11 cellular contexts compared by ENCODE assay signal in the genomic region with DNA sequence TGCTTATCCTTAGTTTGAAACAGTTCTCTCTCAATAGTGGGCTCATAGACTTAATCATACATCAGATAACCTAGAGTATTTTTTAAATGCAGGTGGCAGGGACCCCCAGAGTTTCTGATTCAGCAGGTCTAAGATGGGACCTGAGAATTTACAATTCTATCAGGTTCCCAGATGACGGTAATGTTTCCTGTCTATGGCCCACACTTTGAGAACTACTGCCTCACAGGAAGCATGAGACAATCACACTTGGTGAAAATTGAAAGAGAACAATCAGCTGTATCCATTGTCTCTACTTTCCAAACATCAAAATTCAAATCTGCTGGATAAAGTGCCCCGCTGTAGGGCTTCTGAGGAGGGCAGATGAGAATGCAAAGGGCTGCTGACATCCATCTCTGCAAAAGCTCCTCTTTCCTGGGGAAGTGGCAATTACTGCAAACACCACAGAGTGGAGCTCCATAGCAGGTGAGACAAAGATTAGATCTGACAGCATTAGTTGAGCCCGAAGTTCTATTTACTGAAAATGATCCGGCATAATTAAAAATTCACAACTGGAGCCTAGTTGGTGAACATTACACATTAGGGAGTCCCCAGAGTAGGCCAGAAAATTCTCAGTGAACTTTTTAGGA.
DNase-seq lines count a peak whose midpoint lies in the region; ATAC-seq and TF ChIP-seq lines count a peak whose summit lies in the region.
"Had no signal": no experiment of that assay in that cellular context is flagged by ENCODE, and none has a peak within 500 bp of the region (broad histone marks: within the 10 kb centered on the region; RNA-seq: fewer than 3 reads in every experiment).

No MANE protein-coding gene starts in this region.

- no peaks in the 10 kb centered on the region for H3K9me3 Mint-ChIP-seq in neural crest cell

- no peaks in the 10 kb centered on the region for H3K36me3 Mint-ChIP-seq in neural crest cell (ENCODE audit: low read depth)

- H3K27ac Mint-ChIP-seq in neural crest cell (ENCODE audit: unreplicated experiment): no peak overlapping the region

- TF ChIP-seq CTCF in neural crest cell (conservative IDR thresholded peaks at IDR 0.05): peak; percentile 35

- no peak overlapping the region for H3K4me3 Mint-ChIP-seq in neural crest cell

- no peak for ATAC-seq in GM18498 (IDR thresholded peaks at IDR 0.05; ENCODE audit: unreplicated experiment)

- no peak for TF ChIP-seq POLR2A in erythroblast (IDR thresholded peaks at IDR 0.05; ENCODE audit: low read length)

- H3K27me3 Mint-ChIP-seq in neural crest cell (ENCODE audit: low read depth): no peaks in the 10 kb centered on the region

- peaks cover 4% of the 10 kb centered on the region for H3K4me1 Mint-ChIP-seq in neural crest cell

- peak; percentile 22 for DNase-seq in DMS 273 (lab: John Stamatoyannopoulos, UW; ENCODE audit: unreplicated experiment)
- DNase-seq in DMS 273 treated with DMSO at 0.1 percent for 48 hours (lab: John Stamatoyannopoulos, UW): no peak
- peak; percentile 1 for DNase-seq in HT-29 (ENCODE audit: low spot score)
- peak; percentile 6 for DNase-seq in cerebellar cortex (ENCODE audit: low spot score)
- no peak for DNase-seq in neural crest cell (ENCODE audit: low read depth, low spot score)
- no peak for DNase-seq in cerebellar nuclear complex (lab: John Stamatoyannopoulos, UW)
- DNase-seq in erythroblast (lab: John Stamatoyannopoulos, UW): no peak
- DNase-seq: GM23248, Karpas-422, NCI-H82 had no signal

Comparison
In these comparisons a context has a peak if more than half of its experiments do, and no peak if none do; other contexts are left out.
1. DNase-seq: peak in DMS 273 (single experiment), HT-29 (single experiment) and cerebellar cortex (single experiment); none in DMS 273 treated with DMSO at 0.1 percent for 48 hours (single experiment), neural crest cell (single experiment), cerebellar nuclear complex (0 of 2) and erythroblast (0 of 2).